ENCODE assay signal across 8 cellular contexts in genomic region chr21:25561668-25562641, GRCh38. TPM values are rescaled to one million over a fixed set of nuclear protein-coding genes. Genes with fewer than 3 reads are reported as not detected.
DNase-seq lines count a peak whose midpoint lies in the region; ATAC-seq and TF ChIP-seq lines count a peak whose summit lies in the region.

No MANE protein-coding gene starts in this region.

- H3K36me3 ChIP-seq in ACC112 (ENCODE audit: insufficient read depth, low read length) = peaks cover 17% of the 10 kb centered on the region; the same call in 1 of the 2 replicates
- no peaks in the 10 kb centered on the region for H3K36me3 ChIP-seq in right atrium auricular region
- H3K36me3 ChIP-seq in WERI-Rb-1 = no peaks in the 10 kb centered on the region; the same call in none of the 2 replicates

- peak overlapping the region; percentile 52 for H3K27ac ChIP-seq in ACC112 (ENCODE audit: low read depth, low read length)
- peak overlapping the region; percentile 9 to 37 for H3K27ac ChIP-seq in right atrium auricular region
- no peak overlapping the region for H3K27ac ChIP-seq in WERI-Rb-1

- H3K4me3 ChIP-seq in ACC112 (ENCODE audit: low read depth, low read length) (peak overlapping the region; percentile 85), right atrium auricular region (peak overlapping the region; percentile 42 to 51), skeletal muscle cell (ENCODE audit: low read depth, low read length) (peak overlapping the region; percentile 73), WERI-Rb-1 (ENCODE audit: low read depth, low read length) (no peak overlapping the region)

- H3K27me3 ChIP-seq in ACC112 (ENCODE audit: insufficient read depth, low read length) (no peaks in the 10 kb centered on the region), right atrium auricular region (no peaks in the 10 kb centered on the region), WERI-Rb-1 (ENCODE audit: insufficient read depth, low read depth, severe bottlenecking) (no peaks in the 10 kb centered on the region)

- H3K4me1 ChIP-seq in ACC112 (ENCODE audit: control insufficient read depth, insufficient read depth, low read length, unreplicated experiment) (peaks cover 32% of the 10 kb centered on the region), right atrium auricular region (peaks cover 0 to 8% of the 10 kb centered on the region in 2 donors)

- H3K36me3 Mint-ChIP-seq in activated naive CD4-positive, alpha-beta T cell treated with anti-CD3 and anti-CD28 coated beads, Interleukin-2, amount 50 U/mL, for 72 hours = peaks cover 57 to 69% of the 10 kb centered on the region in 2 donors

- no peaks in the 10 kb centered on the region for H3K9me3 ChIP-seq in right atrium auricular region
- H3K9me3 ChIP-seq in WERI-Rb-1 (ENCODE audit: severe bottlenecking) = no peaks in the 10 kb centered on the region

- peak; percentile 44 for ATAC-seq in GM19025 (IDR thresholded peaks at IDR 0.05; ENCODE audit: low read depth, unreplicated experiment)
- peak; percentile 41 for ATAC-seq in HG03196 (IDR thresholded peaks at IDR 0.05; ENCODE audit: unreplicated experiment)
- peak; percentile 61 to 80 for ATAC-seq in activated naive CD4-positive, alpha-beta T cell treated with anti-CD3 and anti-CD28 coated beads, Interleukin-2, amount 50 U/mL, for 72 hours

- peak overlapping the region; percentile 94 for H2AFZ ChIP-seq in ACC112 (ENCODE audit: low read length, unreplicated experiment)

- peak in 1 of 2 donors; percentile 37 for TF ChIP-seq CTCF in right atrium auricular region (IDR thresholded peaks at IDR 0.05)
- TF ChIP-seq CTCF in WERI-Rb-1 (IDR thresholded peaks at IDR 0.05; ENCODE audit: low read depth, low read length) = no peak

- H3K27ac Mint-ChIP-seq in activated naive CD4-positive, alpha-beta T cell treated with anti-CD3 and anti-CD28 coated beads, Interleukin-2, amount 50 U/mL, for 72 hours = peak overlapping the region; percentile 98 to 100

- DNase-seq in SKM-1 (lab: John Stamatoyannopoulos, UW; ENCODE audit: unreplicated experiment) (peak; percentile 29), right atrium auricular region (ENCODE audit: low spot score) (peak; percentile 69), skeletal muscle cell (ENCODE audit: low read depth) (peak; percentile 46), WERI-Rb-1 (no peak)
- DNase-seq in activated naive CD4-positive, alpha-beta T cell treated with anti-CD3 and anti-CD28 coated beads, Interleukin-2, amount 50 U/mL, for 72 hours (ENCODE audit: low spot score in 2 of 2) = peak; percentile 85 to 87

- H3K79me2 ChIP-seq in ACC112 (ENCODE audit: control insufficient read depth, insufficient read depth, low read length, unreplicated experiment) = peaks cover 47% of the 10 kb centered on the region

- peaks cover 0 to 8% of the 10 kb centered on the region in 2 donors for H3K9me3 Mint-ChIP-seq in activated naive CD4-positive, alpha-beta T cell treated with anti-CD3 and anti-CD28 coated beads, Interleukin-2, amount 50 U/mL, for 72 hours

RNA-seq across cellular contexts. Expression of gene MRPL39, which starts 45.3 kb away (rescaled TPM):
- total RNA-seq in activated naive CD4-positive, alpha-beta T cell treated with anti-CD3 and anti-CD28 coated beads, Interleukin-2, amount 50 U/mL, for 72 hours = 10 to 100 TPM; 43.0 to 66.3 TPM
- 10 to 100 TPM; 25.9 to 35.7 TPM for total RNA-seq in right atrium auricular region
